1 cellular context compared by ENCODE assay signal in the genomic region with DNA sequence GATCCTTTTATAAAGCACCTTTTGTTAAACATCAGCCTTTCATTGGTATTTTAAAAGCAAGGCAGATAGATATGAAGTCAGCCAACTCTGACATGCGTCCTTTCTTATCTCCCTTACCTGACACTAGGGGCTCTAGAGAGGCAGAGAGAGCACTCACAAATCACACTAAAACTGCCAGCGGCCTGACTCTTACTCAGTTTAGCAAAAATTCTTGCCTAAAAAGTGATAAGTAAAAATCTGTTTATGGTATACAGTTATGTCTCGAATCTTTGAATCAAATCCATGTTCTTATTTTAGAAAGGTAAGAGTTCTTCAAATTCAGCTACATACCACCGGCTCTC.
TF ChIP-seq lines count a peak whose summit lies in the region.

No MANE protein-coding gene starts in this region.

TF ChIP-seq in SK-N-SH, 30 proteins besides CTCF, POLR2A, EP300 and RAD21:
- TF ChIP-seq REST (IDR thresholded peaks at IDR 0.05; ENCODE audit: low read depth, low read length) (no peak), MAX (IDR thresholded peaks at IDR 0.05; ENCODE audit: low read depth) (no peak), FOSL2 (IDR thresholded peaks at IDR 0.05; ENCODE audit: borderline replicate concordance, low read depth) (no peak), GABPA (IDR thresholded peaks at IDR 0.05; ENCODE audit: low read depth) (no peak), YY1 (IDR thresholded peaks at IDR 0.05; ENCODE audit: low read depth) (no peak), RXRA (IDR thresholded peaks at IDR 0.05; ENCODE audit: borderline replicate concordance, low read depth) (no peak), SIN3A (IDR thresholded peaks at IDR 0.05; ENCODE audit: borderline replicate concordance, low read depth, low read length) (no peak), PBX3 (IDR thresholded peaks at IDR 0.05) (no peak), TCF12 (IDR thresholded peaks at IDR 0.05) (no peak), FOXM1 (IDR thresholded peaks at IDR 0.05; ENCODE audit: low read depth) (no peak)
